12 cellular contexts compared by ENCODE assay signal in genomic region chr2:163667064-163667887, GRCh38.
DNase-seq lines count a peak whose midpoint lies in the region; ATAC-seq, FAIRE-seq and TF ChIP-seq lines count a peak whose summit lies in the region.
"Had no signal": no experiment of that assay in that cellular context is flagged by ENCODE, and none has a peak within 500 bp of the region (broad histone marks: within the 10 kb centered on the region; RNA-seq: fewer than 3 reads in every experiment).

No MANE protein-coding gene starts in this region.

- no peak for FAIRE-seq in urothelium cell line (lab: Jason Lieb, UNC)
- FAIRE-seq: GM12892 had no signal

- no peaks in the 10 kb centered on the region for H3K4me1 ChIP-seq in breast epithelium

- CTCF ChIA-PET in MCF 10A (lab: Yijun Ruan, JAX): interaction anchor here (0.5 to 1.2 kb wide), 5 partner anchors 37 to 498 kb away, joined by 3 to 6 read pairs (median 3); no protein-coding TSS in a partner anchor

- no peaks in the 10 kb centered on the region for H3K36me3 ChIP-seq in breast epithelium
- H3K36me3 ChIP-seq in brain microvascular endothelial cell (replicated peaks): no peaks in the 10 kb centered on the region

- peak overlapping the region; percentile 15 for H3K4me3 Mint-ChIP-seq in MCF 10A (ENCODE audit: unreplicated experiment)
- H3K4me3 Mint-ChIP-seq in stimulated activated naive B cell treated with anti-CD40 and anti-IgM and Interleukin-4, amounts not matched to agents 10 μg/mL and 1 μg/mL and 100 μg/mL, for 72 hours: no peak overlapping the region

- H3K4me3 ChIP-seq in breast epithelium (no peak overlapping the region), brain microvascular endothelial cell (ENCODE audit: low read depth, low read length) (no peak overlapping the region)

- no peaks in the 10 kb centered on the region for H3K27me3 Mint-ChIP-seq in MCF 10A (ENCODE audit: insufficient read depth, unreplicated experiment)
- no peaks in the 10 kb centered on the region for H3K27me3 Mint-ChIP-seq in stimulated activated naive B cell treated with anti-CD40 and anti-IgM and Interleukin-4, amounts not matched to agents 10 μg/mL and 1 μg/mL and 100 μg/mL, for 72 hours

- H3K36me3 Mint-ChIP-seq in MCF 10A (ENCODE audit: insufficient read depth, unreplicated experiment): peaks cover 7% of the 10 kb centered on the region
- no peaks in the 10 kb centered on the region for H3K36me3 Mint-ChIP-seq in stimulated activated naive B cell treated with anti-CD40 and anti-IgM and Interleukin-4, amounts not matched to agents 10 μg/mL and 1 μg/mL and 100 μg/mL, for 72 hours

- no peak for TF ChIP-seq POLR2A in breast epithelium (IDR thresholded peaks at IDR 0.05)

- DNase-seq in MCF 10A (ENCODE audit: unreplicated experiment) (peak; percentile 89), breast epithelium (ENCODE audit: low spot score in 2 of 2) (no peak), brain microvascular endothelial cell (peak; percentile 86), hepatic stellate cell (ENCODE audit: low spot score) (peak; percentile 44), urothelium cell line (ENCODE audit: low spot score) (peak; percentile 69), anterior cingulate cortex (lab: John Stamatoyannopoulos, UW) (no peak)
- no peak for DNase-seq in stimulated activated naive B cell treated with anti-CD40 and anti-IgM and Interleukin-4, amounts not matched to agents 10 μg/mL and 1 μg/mL and 100 μg/mL, for 72 hours
- DNase-seq: NCI-H2227 treated with DMSO at 0.1 percent for 48 hours, T-helper 9 cell had no signal

- BruUV-seq in MCF 10A (replicated peaks; lab: Mats Ljungman, UMichigan): TSS peak; percentile 25

- H3K27ac ChIP-seq in breast epithelium (peak overlapping the region in 1 of 2 donors; percentile 0), brain microvascular endothelial cell (peak overlapping the region; percentile 63)
- H3K27ac ChIP-seq: 22Rv1 had no signal

- intact Hi-C loops in MCF 10A (cut with micrococcal nuclease): loop anchor here (5.0 to 10.0 kb wide), 2 partner anchors 65 to 472 kb away; no protein-coding TSS in a partner anchor
- intact Hi-C loops in breast epithelium (cut with DNase I; ENCODE audit: low total_unique reads): no loop called here

- TF ChIP-seq CTCF in MCF 10A (IDR thresholded peaks at IDR 0.05; ENCODE audit: unreplicated experiment) (no peak), breast epithelium (IDR thresholded peaks at IDR 0.05) (no peak), brain microvascular endothelial cell (IDR thresholded peaks at IDR 0.05; ENCODE audit: low read depth, low read length, missing control alignments) (no peak)

- H3K27me3 ChIP-seq in breast epithelium: no peaks in the 10 kb centered on the region
- no peaks in the 10 kb centered on the region for H3K27me3 ChIP-seq in brain microvascular endothelial cell (replicated peaks)

- H3K9me3 ChIP-seq in breast epithelium: no peaks in the 10 kb centered on the region

- no peaks in the 10 kb centered on the region for H3K9me3 Mint-ChIP-seq in MCF 10A (ENCODE audit: unreplicated experiment)
- H3K9me3 Mint-ChIP-seq in stimulated activated naive B cell treated with anti-CD40 and anti-IgM and Interleukin-4, amounts not matched to agents 10 μg/mL and 1 μg/mL and 100 μg/mL, for 72 hours: no peaks in the 10 kb centered on the region

- in situ Hi-C loops in brain microvascular endothelial cell (cut with HindIII; ENCODE audit: low pct_ligation_motif_present, low sequenced_read_pairs): no loop called here

- H3K4me1 Mint-ChIP-seq in MCF 10A (ENCODE audit: insufficient read depth, unreplicated experiment): peaks cover 52% of the 10 kb centered on the region
- H3K4me1 Mint-ChIP-seq in stimulated activated naive B cell treated with anti-CD40 and anti-IgM and Interleukin-4, amounts not matched to agents 10 μg/mL and 1 μg/mL and 100 μg/mL, for 72 hours: no peaks in the 10 kb centered on the region

- POLR2A ChIA-PET in MCF 10A (lab: Yijun Ruan, JAX): interaction anchor here (0.6 to 1.3 kb wide), 5 partner anchors 62 to 357 kb away, joined by 3 read pairs; no protein-coding TSS in a partner anchor

- no peak for ATAC-seq in HG02973 (IDR thresholded peaks at IDR 0.05; ENCODE audit: unreplicated experiment)
- no peak for ATAC-seq in stimulated activated naive B cell treated with anti-CD40 and anti-IgM and Interleukin-4, amounts not matched to agents 10 μg/mL and 1 μg/mL and 100 μg/mL, for 72 hours (replicated peaks)

- H3K27ac Mint-ChIP-seq in MCF 10A (ENCODE audit: low read depth, unreplicated experiment): peak overlapping the region; percentile 95
- H3K27ac Mint-ChIP-seq in stimulated activated naive B cell treated with anti-CD40 and anti-IgM and Interleukin-4, amounts not matched to agents 10 μg/mL and 1 μg/mL and 100 μg/mL, for 72 hours: no peak overlapping the region

Comparison
In these comparisons a context has a peak if more than half of its experiments do, and no peak if none do; other contexts are left out.
1. DNase-seq: peak in MCF 10A (single experiment), brain microvascular endothelial cell (single experiment), hepatic stellate cell (single experiment) and urothelium cell line (single experiment); none in breast epithelium (0 of 2), stimulated activated naive B cell treated with anti-CD40 and anti-IgM and Interleukin-4, amounts not matched to agents 10 μg/mL and 1 μg/mL and 100 μg/mL, for 72 hours (single experiment) and anterior cingulate cortex (0 of 58).